In the genomic region with DNA sequence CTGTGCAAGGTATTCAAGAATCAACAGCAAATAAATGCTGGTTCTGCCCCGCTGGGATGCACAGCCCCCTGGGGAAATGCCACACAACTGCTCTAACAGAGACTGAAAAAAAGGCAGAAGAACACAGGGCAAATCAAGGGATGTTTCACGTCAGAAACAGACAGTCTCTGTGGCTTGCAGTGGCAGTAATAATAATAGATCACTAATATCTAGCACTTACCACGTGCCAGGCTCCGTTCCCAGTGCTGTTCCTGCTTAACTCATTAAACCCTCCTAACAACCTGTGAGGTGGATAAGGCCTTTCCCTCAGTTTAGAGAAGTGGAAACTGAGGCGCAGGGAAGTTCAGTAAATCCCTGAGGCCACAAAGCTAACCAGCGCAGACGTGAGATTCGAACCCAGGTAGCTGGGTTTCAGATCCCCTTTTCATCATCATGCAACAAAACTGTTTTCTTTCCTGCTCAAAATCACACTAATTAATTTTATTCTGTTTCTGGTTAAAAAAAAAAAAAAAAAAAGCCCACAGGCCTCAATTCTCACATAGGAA, we compare ENCODE assay signal across 10 cellular contexts. TPM values are rescaled to one million over a fixed set of nuclear protein-coding genes. Genes with fewer than 3 reads are reported as not detected.
A peak's percentile ranks its signal among the peaks of the same experiment; 100 is the strongest.
DNase-seq lines count a peak whose midpoint lies in the region; FAIRE-seq and TF ChIP-seq lines count a peak whose summit lies in the region.
"Had no signal": no experiment of that assay in that cellular context is flagged by ENCODE, and none has a peak within 500 bp of the region (broad histone marks: within the 10 kb centered on the region; RNA-seq: fewer than 3 reads in every experiment).

No MANE protein-coding gene starts in this region.

- H3K27me3 ChIP-seq in esophagus squamous epithelium = no peaks in the 10 kb centered on the region
- H3K27me3 ChIP-seq in spleen (replicated peaks in 1 of 7) = no peaks in the 10 kb centered on the region

- peaks cover 7 to 69% (median 14%) of the 10 kb centered on the region in 3 donors for H3K4me1 ChIP-seq in esophagus squamous epithelium
- H3K4me1 ChIP-seq in spleen = peaks cover 65 to 100% (median 94%) of the 10 kb centered on the region in 6 donors

- H3K9me3 ChIP-seq in esophagus squamous epithelium = no peaks in the 10 kb centered on the region
- H3K9me3 ChIP-seq in spleen = peaks cover 0 to 6% (median 0%) of the 10 kb centered on the region in 8 donors

- DNase-seq in GM19239 (ENCODE audit: insufficient read length, low spot score) (no peak), LHCN-M2 (ENCODE audit: low read depth) (peak; percentile 20), esophagus squamous epithelium (lab: John Stamatoyannopoulos, UW) (no peak), spleen (no peak), AG08396 (ENCODE audit: low spot score) (no peak), SKM-1 treated with dmso at 0.1 percent for 144 hours (lab: John Stamatoyannopoulos, UW; ENCODE audit: unreplicated experiment) (no peak), RCC 7860 (ENCODE audit: low spot score) (no peak), NCI-H1930 (lab: John Stamatoyannopoulos, UW) (no peak)
- DNase-seq: DMS79, NCI-H1417 treated with DMSO at 0.1 percent for 48 hours had no signal

- no peak for TF ChIP-seq POLR2A in esophagus squamous epithelium (IDR thresholded peaks at IDR 0.05)
- TF ChIP-seq POLR2A in spleen (IDR thresholded peaks at IDR 0.05) = no peak

- H3K4me3 ChIP-seq in esophagus squamous epithelium = no peak overlapping the region
- H3K4me3 ChIP-seq in spleen = no peak overlapping the region

- peak overlapping the region; percentile 23 to 79 (median 62) for H3K27ac ChIP-seq in esophagus squamous epithelium
- peak overlapping the region; percentile 71 to 90 (median 85) for H3K27ac ChIP-seq in spleen

- WGBS in esophagus squamous epithelium, 2 donors = 81 to 82% methylated on average over 8 of the region's 8 CpGs
- 52 to 75% (median 67%) methylated on average over 8 of the region's 8 CpGs for WGBS in spleen, 5 donors

- H3K36me3 ChIP-seq in esophagus squamous epithelium (peaks cover 0 to 47% (median 6%) of the 10 kb centered on the region in 3 donors), spleen (peaks cover 0 to 49% (median 28%) of the 10 kb centered on the region in 6 donors)

- FAIRE-seq in GM19239 (lab: Jason Lieb, UNC) = peak; percentile 59
- FAIRE-seq in RCC 7860 (lab: Jason Lieb, UNC) = no peak

- intact Hi-C loops in esophagus squamous epithelium (cut with DNase I) (no loop called here), spleen (cut with DNase I; ENCODE audit: low total_unique reads) (no loop called here)

- no peak for TF ChIP-seq CTCF in esophagus squamous epithelium (IDR thresholded peaks at IDR 0.05)
- TF ChIP-seq CTCF in spleen (IDR thresholded peaks at IDR 0.05 in 8 of 11, conservative IDR thresholded peaks at IDR 0.05 in 3 of 11) = no peak

RNA-seq across cellular contexts. Expression of a gene that starts 36.7 kb away (rescaled TPM):
- total RNA-seq in LHCN-M2 (2014; rRNA removed) = 19.5 and 22.5 TPM in 2 replicates
- polyA plus RNA-seq in LHCN-M2 (2012) = 35.9 TPM
- total RNA-seq in esophagus squamous epithelium = 10 to 100 TPM; 36.2 to 48.1 (median 43.2) TPM
- 100 to 1,000 TPM; 126 to 254 (median 226) TPM for total RNA-seq in spleen
- polyA plus RNA-seq in spleen = 100 to 1,000 TPM in 2 of 3 donors, 10 to 100 TPM in 1; 62.2 to 116 (median 102) TPM
